19 cellular contexts compared by ENCODE assay signal in genomic region chr12:78568326-78569020, GRCh38.
A peak's percentile ranks its signal among the peaks of the same experiment; 100 is the strongest.
DNase-seq lines count a peak whose midpoint lies in the region; ATAC-seq and TF ChIP-seq lines count a peak whose summit lies in the region.
"Had no signal": no experiment of that assay in that cellular context is flagged by ENCODE, and none has a peak within 500 bp of the region (broad histone marks: within the 10 kb centered on the region; RNA-seq: fewer than 3 reads in every experiment).

No MANE protein-coding gene starts in this region.

- no peak for ATAC-seq in natural killer cell
- ATAC-seq: activated naive CD8-positive, alpha-beta T cell treated with anti-CD3 and anti-CD28 coated beads, Interleukin-2, amount 50 U/mL, for 24 hours; naive thymus-derived CD4-positive, alpha-beta T cell; SK-N-SH treated with all-trans-retinoic acid at 6 μM for 48 hours had no signal

- in situ Hi-C loops in Caki2 (cut with HindIII; ENCODE audit: low pct_unique_long_range_greater_than_20kb, low sequenced_read_pairs): no loop called here

- H3K9me3 ChIP-seq in osteoblast (ENCODE audit: low read depth, low read length) (no peaks in the 10 kb centered on the region), stomach (no peaks in the 10 kb centered on the region), left ventricle myocardium inferior (replicated peaks) (no peaks in the 10 kb centered on the region)
- H3K9me3 ChIP-seq: esophagus squamous epithelium had no signal

- no peak overlapping the region for H3K27ac Mint-ChIP-seq in glutamatergic neuron (ENCODE audit: unreplicated experiment)
- H3K27ac Mint-ChIP-seq in natural killer cell: no peak overlapping the region
- H3K27ac Mint-ChIP-seq: activated naive CD8-positive, alpha-beta T cell treated with anti-CD3 and anti-CD28 coated beads, Interleukin-2, amount 50 U/mL, for 24 hours; activated T-helper 2 cell treated with anti-CD3 and anti-CD28 coated beads, Interferon-gamma antibody, Interleukin-2, Interleukin-4, amounts not matched to agents 10 μg/mL and 5 μg/mL and 100 μg/mL, durations not matched to agents 14 hours and 24 hours and 36 hours; CD8-positive, alpha-beta memory T cell; naive thymus-derived CD4-positive, alpha-beta T cell had no signal

- no peak overlapping the region for H3K4me3 Mint-ChIP-seq in glutamatergic neuron (ENCODE audit: unreplicated experiment)
- no peak overlapping the region for H3K4me3 Mint-ChIP-seq in natural killer cell
- H3K4me3 Mint-ChIP-seq: activated naive CD8-positive, alpha-beta T cell treated with anti-CD3 and anti-CD28 coated beads, Interleukin-2, amount 50 U/mL, for 24 hours; CD8-positive, alpha-beta memory T cell; naive thymus-derived CD4-positive, alpha-beta T cell had no signal

- no peak overlapping the region for H2AFZ ChIP-seq in osteoblast (ENCODE audit: low read length)

- no peaks in the 10 kb centered on the region for H3K79me2 ChIP-seq in osteoblast (ENCODE audit: insufficient read depth, low read length)

- H3K36me3 Mint-ChIP-seq in glutamatergic neuron (ENCODE audit: unreplicated experiment) (no peaks in the 10 kb centered on the region), natural killer cell (no peaks in the 10 kb centered on the region)
- H3K36me3 Mint-ChIP-seq: CD8-positive, alpha-beta memory T cell; naive thymus-derived CD4-positive, alpha-beta T cell had no signal

- TF ChIP-seq CTCF in epithelial cell of proximal tubule (conservative IDR thresholded peaks at IDR 0.05; ENCODE audit: low read depth, low read length) (no peak), osteoblast (IDR thresholded peaks at IDR 0.05; ENCODE audit: extremely low read depth, low read depth, low read length) (no peak), stomach (IDR thresholded peaks at IDR 0.05) (no peak), left ventricle myocardium inferior (IDR thresholded peaks at IDR 0.05; ENCODE audit: borderline replicate concordance) (no peak), glutamatergic neuron (IDR thresholded peaks at IDR 0.05; ENCODE audit: partially characterized antibody, unreplicated experiment) (no peak), natural killer cell (IDR thresholded peaks at IDR 0.05) (no peak)

- no peaks in the 10 kb centered on the region for H3K27me3 ChIP-seq in osteoblast (ENCODE audit: insufficient read depth, low read length)
- H3K27me3 ChIP-seq in stomach: no peaks in the 10 kb centered on the region
- H3K27me3 ChIP-seq in left ventricle myocardium inferior (ENCODE audit: low read depth): no peaks in the 10 kb centered on the region
- H3K27me3 ChIP-seq: esophagus squamous epithelium had no signal

- WGBS in stomach, 5 donors: 76 to 86% (median 82%) methylated on average over 2 of the region's 2 CpGs

- intact Hi-C loops in stomach (cut with DNase I; ENCODE audit: low total_unique reads): no loop called here
- intact Hi-C loops in left ventricle myocardium inferior (cut with micrococcal nuclease): no loop called here
- intact Hi-C loops in natural killer cell (cut with micrococcal nuclease): no loop called here

- no peak for TF ChIP-seq EP300 in stomach (IDR thresholded peaks at IDR 0.05)

- H3K9me3 Mint-ChIP-seq in glutamatergic neuron (ENCODE audit: unreplicated experiment): peaks cover 1% of the 10 kb centered on the region
- peaks cover 8 to 17% of the 10 kb centered on the region in 2 donors for H3K9me3 Mint-ChIP-seq in natural killer cell
- H3K9me3 Mint-ChIP-seq: activated naive CD8-positive, alpha-beta T cell treated with anti-CD3 and anti-CD28 coated beads, Interleukin-2, amount 50 U/mL, for 24 hours had no signal

- H3K4me2 ChIP-seq in osteoblast (ENCODE audit: insufficient read depth, low read length): no peak overlapping the region

- DNase-seq in Caki2 (ENCODE audit: low read depth): peak; percentile 86
- DNase-seq in NCI-H446 (lab: John Stamatoyannopoulos, UW): peak; percentile 20 to 52
- peak; percentile 58 for DNase-seq in epithelial cell of proximal tubule (ENCODE audit: low read depth)
- peak; percentile 50 for DNase-seq in osteoblast (ENCODE audit: insufficient read length, low spot score, missing footprints)
- no peak for DNase-seq in stomach
- no peak for DNase-seq in left ventricle myocardium inferior
- no peak for DNase-seq in glutamatergic neuron
- DNase-seq in natural killer cell: no peak
- DNase-seq: activated naive CD8-positive, alpha-beta T cell treated with anti-CD3 and anti-CD28 coated beads, Interleukin-2, amount 50 U/mL, for 24 hours; CD8-positive, alpha-beta memory T cell; esophagus squamous epithelium; head of caudate nucleus; naive thymus-derived CD4-positive, alpha-beta T cell; NCI-H1694; NCI-H226; stimulated activated CD8-positive, alpha-beta memory T cell treated with anti-CD3 and anti-CD28 coated beads, Interleukin-4, amount 100 ng/mL, for 48 hours had no signal

- H3K4me3 ChIP-seq in epithelial cell of proximal tubule (ENCODE audit: low read depth, low read length): no peak overlapping the region
- no peak overlapping the region for H3K4me3 ChIP-seq in osteoblast (ENCODE audit: insufficient read depth, low read length)
- no peak overlapping the region for H3K4me3 ChIP-seq in stomach
- H3K4me3 ChIP-seq in left ventricle myocardium inferior: no peak overlapping the region
- H3K4me3 ChIP-seq: esophagus squamous epithelium had no signal

- no peaks in the 10 kb centered on the region for H3K36me3 ChIP-seq in osteoblast (ENCODE audit: insufficient read depth, low read length)
- H3K36me3 ChIP-seq in stomach: no peaks in the 10 kb centered on the region
- no peaks in the 10 kb centered on the region for H3K36me3 ChIP-seq in left ventricle myocardium inferior
- H3K36me3 ChIP-seq: esophagus squamous epithelium had no signal

- no peaks in the 10 kb centered on the region for H4K20me1 ChIP-seq in osteoblast (ENCODE audit: insufficient read depth, low read length)

- peaks cover 2% of the 10 kb centered on the region for H3K27me3 Mint-ChIP-seq in glutamatergic neuron (ENCODE audit: unreplicated experiment)
- H3K27me3 Mint-ChIP-seq in natural killer cell (ENCODE audit: low read depth in 2 of 2): no peaks in the 10 kb centered on the region
- H3K27me3 Mint-ChIP-seq: activated naive CD8-positive, alpha-beta T cell treated with anti-CD3 and anti-CD28 coated beads, Interleukin-2, amount 50 U/mL, for 24 hours; CD8-positive, alpha-beta memory T cell; naive thymus-derived CD4-positive, alpha-beta T cell had no signal

- H3K4me1 ChIP-seq in osteoblast (ENCODE audit: insufficient read depth, low read length): no peaks in the 10 kb centered on the region
- no peaks in the 10 kb centered on the region for H3K4me1 ChIP-seq in stomach
- H3K4me1 ChIP-seq in left ventricle myocardium inferior: no peaks in the 10 kb centered on the region
- H3K4me1 ChIP-seq: esophagus squamous epithelium had no signal

- no peak overlapping the region for H3K27ac ChIP-seq in osteoblast (ENCODE audit: low read depth, low read length)
- H3K27ac ChIP-seq in stomach: no peak overlapping the region
- no peak overlapping the region for H3K27ac ChIP-seq in left ventricle myocardium inferior (replicated peaks)
- H3K27ac ChIP-seq: esophagus squamous epithelium, RWPE1 had no signal

- no peaks in the 10 kb centered on the region for H3K4me1 Mint-ChIP-seq in glutamatergic neuron (ENCODE audit: low read depth, unreplicated experiment)
- no peaks in the 10 kb centered on the region for H3K4me1 Mint-ChIP-seq in natural killer cell
- H3K4me1 Mint-ChIP-seq: activated naive CD8-positive, alpha-beta T cell treated with anti-CD3 and anti-CD28 coated beads, Interleukin-2, amount 50 U/mL, for 24 hours; CD8-positive, alpha-beta memory T cell; naive thymus-derived CD4-positive, alpha-beta T cell had no signal

- TF ChIP-seq POLR2A in stomach (IDR thresholded peaks at IDR 0.05): no peak

Comparison
In these comparisons a context has a peak if more than half of its experiments do, and no peak if none do; other contexts are left out.
1. DNase-seq: peak in Caki2 (single experiment), NCI-H446 (2 of 2), epithelial cell of proximal tubule (single experiment) and osteoblast (single experiment); none in stomach (single experiment), left ventricle myocardium inferior (single experiment), glutamatergic neuron (single experiment) and natural killer cell (single experiment).